1 cellular context compared by ENCODE assay signal in genomic region chr17:28008526-28008925, GRCh38.
A peak's percentile ranks its signal among the peaks of the same experiment; 100 is the strongest.
TF ChIP-seq lines count a peak whose summit lies in the region.

No MANE protein-coding gene starts in this region.

TF ChIP-seq in K562, 482 proteins besides CTCF, POLR2A, EP300 and RAD21 (continued from another document and continues in another):
- TF ChIP-seq AFF4 (CRISPR knock-in tag; IDR thresholded peaks at IDR 0.05) (0 out of 2 replicates have a peak, but pooled peaks have one; percentile 50), E2F6 (IDR thresholded peaks at IDR 0.05; ENCODE audit: borderline replicate concordance in 1 of 2, extremely low read depth in 1 of 2, insufficient read depth in 1 of 2, insufficient read length in 1 of 2, low read depth in 1 of 2, low read length in 1 of 2, poor library complexity in 1 of 2, severe bottlenecking in 1 of 2) (no peak), MITF (IDR thresholded peaks at IDR 0.05) (no peak), GTF3C2 (IDR thresholded peaks at IDR 0.05; ENCODE audit: borderline replicate concordance, extremely low read depth, insufficient read length) (no peak), ZNF24 (IDR thresholded peaks at IDR 0.05) (peak; percentile 73; the same call in 1 of the 2 replicates), RHOXF2B (CRISPR knock-in tag; conservative IDR thresholded peaks at IDR 0.05) (no peak), TAF9B (IDR thresholded peaks at IDR 0.05; ENCODE audit: partially characterized antibody) (no peak), CREM (IDR thresholded peaks at IDR 0.05; ENCODE audit: low read depth) (peak; percentile 59; the same call in 1 of the 2 replicates), FOSL1 (tag; conservative IDR thresholded peaks at IDR 0.05) (no peak), FOXP1 (CRISPR knock-in tag; IDR thresholded peaks at IDR 0.05) (peak; percentile 58; the same call in 1 of the 2 replicates), NFATC3 (IDR thresholded peaks at IDR 0.05) (no peak), ZNF277 (CRISPR knock-in tag; IDR thresholded peaks at IDR 0.05; ENCODE audit: borderline replicate concordance) (no peak), MAFF (IDR thresholded peaks at IDR 0.05; ENCODE audit: low read length) (no peak), GABPB1 (CRISPR knock-in tag; IDR thresholded peaks at IDR 0.05) (peak; percentile 53; the same call in 1 of the 2 replicates), MCM2 (IDR thresholded peaks at IDR 0.05; ENCODE audit: low read depth) (no peak), DDX20 (tag; IDR thresholded peaks at IDR 0.05; ENCODE audit: low read depth) (0 out of 2 replicates have a peak, but pooled peaks have one; percentile 60), USF2 (CRISPR knock-in tag; IDR thresholded peaks at IDR 0.05) (peak; percentile 56), NKRF (IDR thresholded peaks at IDR 0.05; ENCODE audit: borderline replicate concordance) (peak; percentile 64; the same call in 1 of the 2 replicates), HCFC1 (IDR thresholded peaks at IDR 0.05; ENCODE audit: low read depth, low read length) (peak; percentile 47; the same call in 1 of the 2 replicates), NR4A1 (CRISPR knock-in tag; IDR thresholded peaks at IDR 0.05) (no peak), NR4A1 (tag; IDR thresholded peaks at IDR 0.05) (0 out of 2 replicates have a peak, but pooled peaks have one; percentile 35), NR2C1 (IDR thresholded peaks at IDR 0.05) (peak; percentile 55; the same call in 1 of the 2 replicates), NR2C1 (tag; IDR thresholded peaks at IDR 0.05) (peak; percentile 79), ZNF436 (CRISPR knock-in tag; IDR thresholded peaks at IDR 0.05) (no peak), KHSRP (IDR thresholded peaks at IDR 0.05) (no peak), PTTG1 (tag; IDR thresholded peaks at IDR 0.05; ENCODE audit: low read depth) (0 out of 2 replicates have a peak, but pooled peaks have one; percentile 45), MIER1 (IDR thresholded peaks at IDR 0.05; ENCODE audit: low read depth) (peak; percentile 99), TFAP4 (CRISPR knock-in tag; IDR thresholded peaks at IDR 0.05; ENCODE audit: borderline replicate concordance) (peak; percentile 25; the same call in 1 of the 2 replicates)
- TF ChIP-seq, protein P1, sequence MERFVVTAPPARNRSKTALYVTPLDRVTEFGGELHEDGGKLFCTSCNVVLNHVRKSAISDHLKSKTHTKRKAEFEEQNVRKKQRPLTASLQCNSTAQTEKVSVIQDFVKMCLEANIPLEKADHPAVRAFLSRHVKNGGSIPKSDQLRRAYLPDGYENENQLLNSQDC (CRISPR knock-in tag; IDR thresholded peaks at IDR 0.05), result no peak
- TF ChIP-seq, protein P2, sequence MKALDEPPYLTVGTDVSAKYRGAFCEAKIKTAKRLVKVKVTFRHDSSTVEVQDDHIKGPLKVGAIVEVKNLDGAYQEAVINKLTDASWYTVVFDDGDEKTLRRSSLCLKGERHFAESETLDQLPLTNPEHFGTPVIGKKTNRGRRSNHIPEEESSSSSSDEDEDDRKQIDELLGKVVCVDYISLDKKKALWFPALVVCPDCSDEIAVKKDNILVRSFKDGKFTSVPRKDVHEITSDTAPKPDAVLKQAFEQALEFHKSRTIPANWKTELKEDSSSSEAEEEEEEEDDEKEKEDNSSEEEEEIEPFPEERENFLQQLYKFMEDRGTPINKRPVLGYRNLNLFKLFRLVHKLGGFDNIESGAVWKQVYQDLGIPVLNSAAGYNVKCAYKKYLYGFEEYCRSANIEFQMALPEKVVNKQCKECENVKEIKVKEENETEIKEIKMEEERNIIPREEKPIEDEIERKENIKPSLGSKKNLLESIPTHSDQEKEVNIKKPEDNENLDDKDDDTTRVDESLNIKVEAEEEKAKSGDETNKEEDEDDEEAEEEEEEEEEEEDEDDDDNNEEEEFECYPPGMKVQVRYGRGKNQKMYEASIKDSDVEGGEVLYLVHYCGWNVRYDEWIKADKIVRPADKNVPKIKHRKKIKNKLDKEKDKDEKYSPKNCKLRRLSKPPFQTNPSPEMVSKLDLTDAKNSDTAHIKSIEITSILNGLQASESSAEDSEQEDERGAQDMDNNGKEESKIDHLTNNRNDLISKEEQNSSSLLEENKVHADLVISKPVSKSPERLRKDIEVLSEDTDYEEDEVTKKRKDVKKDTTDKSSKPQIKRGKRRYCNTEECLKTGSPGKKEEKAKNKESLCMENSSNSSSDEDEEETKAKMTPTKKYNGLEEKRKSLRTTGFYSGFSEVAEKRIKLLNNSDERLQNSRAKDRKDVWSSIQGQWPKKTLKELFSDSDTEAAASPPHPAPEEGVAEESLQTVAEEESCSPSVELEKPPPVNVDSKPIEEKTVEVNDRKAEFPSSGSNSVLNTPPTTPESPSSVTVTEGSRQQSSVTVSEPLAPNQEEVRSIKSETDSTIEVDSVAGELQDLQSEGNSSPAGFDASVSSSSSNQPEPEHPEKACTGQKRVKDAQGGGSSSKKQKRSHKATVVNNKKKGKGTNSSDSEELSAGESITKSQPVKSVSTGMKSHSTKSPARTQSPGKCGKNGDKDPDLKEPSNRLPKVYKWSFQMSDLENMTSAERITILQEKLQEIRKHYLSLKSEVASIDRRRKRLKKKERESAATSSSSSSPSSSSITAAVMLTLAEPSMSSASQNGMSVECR (CRISPR knock-in tag; IDR thresholded peaks at IDR 0.05), result peak; percentile 68; the same call in 1 of the 2 replicates
- TF ChIP-seq, protein P3, sequence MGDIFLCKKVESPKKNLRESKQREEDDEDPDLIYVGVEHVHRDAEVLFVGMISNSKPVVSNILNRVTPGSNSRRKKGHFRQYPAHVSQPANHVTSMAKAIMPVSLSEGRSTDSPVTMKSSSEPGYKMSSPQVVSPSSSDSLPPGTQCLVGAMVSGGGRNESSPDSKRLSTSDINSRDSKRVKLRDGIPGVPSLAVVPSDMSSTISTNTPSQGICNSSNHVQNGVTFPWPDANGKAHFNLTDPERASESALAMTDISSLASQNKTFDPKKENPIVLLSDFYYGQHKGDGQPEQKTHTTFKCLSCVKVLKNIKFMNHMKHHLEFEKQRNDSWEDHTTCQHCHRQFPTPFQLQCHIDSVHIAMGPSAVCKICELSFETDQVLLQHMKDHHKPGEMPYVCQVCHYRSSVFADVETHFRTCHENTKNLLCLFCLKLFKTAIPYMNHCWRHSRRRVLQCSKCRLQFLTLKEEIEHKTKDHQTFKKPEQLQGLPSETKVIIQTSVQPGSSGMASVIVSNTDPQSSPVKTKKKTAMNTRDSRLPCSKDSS (IDR thresholded peaks at IDR 0.05; ENCODE audit: low read depth, partially characterized antibody), result no peak
- TF ChIP-seq, protein P4, sequence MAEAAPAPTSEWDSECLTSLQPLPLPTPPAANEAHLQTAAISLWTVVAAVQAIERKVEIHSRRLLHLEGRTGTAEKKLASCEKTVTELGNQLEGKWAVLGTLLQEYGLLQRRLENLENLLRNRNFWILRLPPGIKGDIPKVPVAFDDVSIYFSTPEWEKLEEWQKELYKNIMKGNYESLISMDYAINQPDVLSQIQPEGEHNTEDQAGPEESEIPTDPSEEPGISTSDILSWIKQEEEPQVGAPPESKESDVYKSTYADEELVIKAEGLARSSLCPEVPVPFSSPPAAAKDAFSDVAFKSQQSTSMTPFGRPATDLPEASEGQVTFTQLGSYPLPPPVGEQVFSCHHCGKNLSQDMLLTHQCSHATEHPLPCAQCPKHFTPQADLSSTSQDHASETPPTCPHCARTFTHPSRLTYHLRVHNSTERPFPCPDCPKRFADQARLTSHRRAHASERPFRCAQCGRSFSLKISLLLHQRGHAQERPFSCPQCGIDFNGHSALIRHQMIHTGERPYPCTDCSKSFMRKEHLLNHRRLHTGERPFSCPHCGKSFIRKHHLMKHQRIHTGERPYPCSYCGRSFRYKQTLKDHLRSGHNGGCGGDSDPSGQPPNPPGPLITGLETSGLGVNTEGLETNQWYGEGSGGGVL (CRISPR knock-in tag; IDR thresholded peaks at IDR 0.05), result no peak
